Comparison of ENCODE assay signal across 1 cellular context in genomic region chr1:94961582-94961981, GRCh38.
TF ChIP-seq lines count a peak whose summit lies in the region.

No MANE protein-coding gene starts in this region.

TF ChIP-seq in HepG2, 621 proteins besides CTCF, POLR2A, EP300 and RAD21 (continued from another document and continues in another):
- no peak for TF ChIP-seq ZNF276 (CRISPR knock-in tag; IDR thresholded peaks at IDR 0.05; ENCODE audit: low read depth)
- no peak for TF ChIP-seq TP53 (CRISPR knock-in tag; conservative IDR thresholded peaks at IDR 0.05)
- TF ChIP-seq, protein P1, sequence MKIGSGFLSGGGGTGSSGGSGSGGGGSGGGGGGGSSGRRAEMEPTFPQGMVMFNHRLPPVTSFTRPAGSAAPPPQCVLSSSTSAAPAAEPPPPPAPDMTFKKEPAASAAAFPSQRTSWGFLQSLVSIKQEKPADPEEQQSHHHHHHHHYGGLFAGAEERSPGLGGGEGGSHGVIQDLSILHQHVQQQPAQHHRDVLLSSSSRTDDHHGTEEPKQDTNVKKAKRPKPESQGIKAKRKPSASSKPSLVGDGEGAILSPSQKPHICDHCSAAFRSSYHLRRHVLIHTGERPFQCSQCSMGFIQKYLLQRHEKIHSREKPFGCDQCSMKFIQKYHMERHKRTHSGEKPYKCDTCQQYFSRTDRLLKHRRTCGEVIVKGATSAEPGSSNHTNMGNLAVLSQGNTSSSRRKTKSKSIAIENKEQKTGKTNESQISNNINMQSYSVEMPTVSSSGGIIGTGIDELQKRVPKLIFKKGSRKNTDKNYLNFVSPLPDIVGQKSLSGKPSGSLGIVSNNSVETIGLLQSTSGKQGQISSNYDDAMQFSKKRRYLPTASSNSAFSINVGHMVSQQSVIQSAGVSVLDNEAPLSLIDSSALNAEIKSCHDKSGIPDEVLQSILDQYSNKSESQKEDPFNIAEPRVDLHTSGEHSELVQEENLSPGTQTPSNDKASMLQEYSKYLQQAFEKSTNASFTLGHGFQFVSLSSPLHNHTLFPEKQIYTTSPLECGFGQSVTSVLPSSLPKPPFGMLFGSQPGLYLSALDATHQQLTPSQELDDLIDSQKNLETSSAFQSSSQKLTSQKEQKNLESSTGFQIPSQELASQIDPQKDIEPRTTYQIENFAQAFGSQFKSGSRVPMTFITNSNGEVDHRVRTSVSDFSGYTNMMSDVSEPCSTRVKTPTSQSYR (CRISPR knock-in tag; IDR thresholded peaks at IDR 0.05; ENCODE audit: borderline replicate concordance), result no peak
- peak; percentile 35; the same call in 1 of the 2 replicates for TF ChIP-seq HOMEZ (CRISPR knock-in tag; IDR thresholded peaks at IDR 0.05; ENCODE audit: low read depth)
- no peak for TF ChIP-seq SNAI1 (CRISPR knock-in tag; IDR thresholded peaks at IDR 0.05; ENCODE audit: borderline replicate concordance)
- TF ChIP-seq GABPA (IDR thresholded peaks at IDR 0.05; ENCODE audit: low read depth, low read length), result no peak
- TF ChIP-seq GABPA (CRISPR knock-in tag; IDR thresholded peaks at IDR 0.05; ENCODE audit: low read depth), result peak; percentile 28; the same call in 1 of the 2 replicates
- TF ChIP-seq DNMT1 (CRISPR knock-in tag; IDR thresholded peaks at IDR 0.05), result no peak
- no peak for TF ChIP-seq DNMT3B (CRISPR knock-in tag; conservative IDR thresholded peaks at IDR 0.05)
- 0 out of 2 replicates have a peak, but pooled peaks have one; percentile 29 for TF ChIP-seq ZNF503 (CRISPR knock-in tag; IDR thresholded peaks at IDR 0.05)
- no peak for TF ChIP-seq ZBTB20 (CRISPR knock-in tag; IDR thresholded peaks at IDR 0.05; ENCODE audit: borderline replicate concordance, low read depth)
- TF ChIP-seq ZNF556 (CRISPR knock-in tag; IDR thresholded peaks at IDR 0.05; ENCODE audit: borderline replicate concordance), result no peak
- no peak for TF ChIP-seq KMT2B (CRISPR knock-in tag; IDR thresholded peaks at IDR 0.05)
- no peak for TF ChIP-seq RAD51 (IDR thresholded peaks at IDR 0.05; ENCODE audit: borderline replicate concordance)
- 0 out of 2 replicates have a peak, but pooled peaks have one; percentile 38 for TF ChIP-seq KDM6A (CRISPR knock-in tag; IDR thresholded peaks at IDR 0.05; ENCODE audit: low read depth)
- TF ChIP-seq, protein P2, sequence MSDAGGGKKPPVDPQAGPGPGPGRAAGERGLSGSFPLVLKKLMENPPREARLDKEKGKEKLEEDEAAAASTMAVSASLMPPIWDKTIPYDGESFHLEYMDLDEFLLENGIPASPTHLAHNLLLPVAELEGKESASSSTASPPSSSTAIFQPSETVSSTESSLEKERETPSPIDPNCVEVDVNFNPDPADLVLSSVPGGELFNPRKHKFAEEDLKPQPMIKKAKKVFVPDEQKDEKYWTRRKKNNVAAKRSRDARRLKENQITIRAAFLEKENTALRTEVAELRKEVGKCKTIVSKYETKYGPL (CRISPR knock-in tag; IDR thresholded peaks at IDR 0.05), result no peak
- TF ChIP-seq ZNF720 (CRISPR knock-in tag; IDR thresholded peaks at IDR 0.05), result no peak
- no peak for TF ChIP-seq ZSCAN25 (CRISPR knock-in tag; IDR thresholded peaks at IDR 0.05)
- TF ChIP-seq, protein P3, sequence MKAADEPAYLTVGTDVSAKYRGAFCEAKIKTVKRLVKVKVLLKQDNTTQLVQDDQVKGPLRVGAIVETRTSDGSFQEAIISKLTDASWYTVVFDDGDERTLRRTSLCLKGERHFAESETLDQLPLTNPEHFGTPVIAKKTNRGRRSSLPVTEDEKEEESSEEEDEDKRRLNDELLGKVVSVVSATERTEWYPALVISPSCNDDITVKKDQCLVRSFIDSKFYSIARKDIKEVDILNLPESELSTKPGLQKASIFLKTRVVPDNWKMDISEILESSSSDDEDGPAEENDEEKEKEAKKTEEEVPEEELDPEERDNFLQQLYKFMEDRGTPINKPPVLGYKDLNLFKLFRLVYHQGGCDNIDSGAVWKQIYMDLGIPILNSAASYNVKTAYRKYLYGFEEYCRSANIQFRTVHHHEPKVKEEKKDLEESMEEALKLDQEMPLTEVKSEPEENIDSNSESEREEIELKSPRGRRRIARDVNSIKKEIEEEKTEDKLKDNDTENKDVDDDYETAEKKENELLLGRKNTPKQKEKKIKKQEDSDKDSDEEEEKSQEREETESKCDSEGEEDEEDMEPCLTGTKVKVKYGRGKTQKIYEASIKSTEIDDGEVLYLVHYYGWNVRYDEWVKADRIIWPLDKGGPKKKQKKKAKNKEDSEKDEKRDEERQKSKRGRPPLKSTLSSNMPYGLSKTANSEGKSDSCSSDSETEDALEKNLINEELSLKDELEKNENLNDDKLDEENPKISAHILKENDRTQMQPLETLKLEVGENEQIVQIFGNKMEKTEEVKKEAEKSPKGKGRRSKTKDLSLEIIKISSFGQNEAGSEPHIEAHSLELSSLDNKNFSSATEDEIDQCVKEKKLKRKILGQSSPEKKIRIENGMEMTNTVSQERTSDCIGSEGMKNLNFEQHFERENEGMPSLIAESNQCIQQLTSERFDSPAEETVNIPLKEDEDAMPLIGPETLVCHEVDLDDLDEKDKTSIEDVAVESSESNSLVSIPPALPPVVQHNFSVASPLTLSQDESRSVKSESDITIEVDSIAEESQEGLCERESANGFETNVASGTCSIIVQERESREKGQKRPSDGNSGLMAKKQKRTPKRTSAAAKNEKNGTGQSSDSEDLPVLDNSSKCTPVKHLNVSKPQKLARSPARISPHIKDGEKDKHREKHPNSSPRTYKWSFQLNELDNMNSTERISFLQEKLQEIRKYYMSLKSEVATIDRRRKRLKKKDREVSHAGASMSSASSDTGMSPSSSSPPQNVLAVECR (CRISPR knock-in tag; IDR thresholded peaks at IDR 0.05; ENCODE audit: borderline replicate concordance), result no peak; the same call in 1 of the 2 replicates
- TF ChIP-seq POLR2G (IDR thresholded peaks at IDR 0.05; ENCODE audit: low read depth, low read length), result no peak
- TF ChIP-seq ZNF260 (CRISPR knock-in tag; IDR thresholded peaks at IDR 0.05; ENCODE audit: borderline replicate concordance, low read depth), result no peak
- no peak for TF ChIP-seq ZNF775 (CRISPR knock-in tag; IDR thresholded peaks at IDR 0.05; ENCODE audit: borderline replicate concordance)
- no peak for TF ChIP-seq ZSCAN9 (CRISPR knock-in tag; IDR thresholded peaks at IDR 0.05; ENCODE audit: borderline replicate concordance)
- TF ChIP-seq YEATS2 (CRISPR knock-in tag; IDR thresholded peaks at IDR 0.05; ENCODE audit: borderline replicate concordance), result no peak
- no peak for TF ChIP-seq SRSF9 (IDR thresholded peaks at IDR 0.05; ENCODE audit: borderline replicate concordance, insufficient read depth, low read depth, low read length, poor library complexity, severe bottlenecking)
- TF ChIP-seq JUNB (CRISPR knock-in tag; IDR thresholded peaks at IDR 0.05; ENCODE audit: borderline replicate concordance), result no peak
- TF ChIP-seq ATF4 (CRISPR knock-in tag; IDR thresholded peaks at IDR 0.05), result peak in 1 of 2 experiments; percentile 21; a peak in 1 of 4 replicates
- TF ChIP-seq TSC22D2 (CRISPR knock-in tag; IDR thresholded peaks at IDR 0.05; ENCODE audit: borderline replicate concordance), result no peak
- TF ChIP-seq ZSCAN21 (CRISPR knock-in tag; IDR thresholded peaks at IDR 0.05; ENCODE audit: borderline replicate concordance), result no peak
- peak; percentile 35; the same call in 1 of the 2 replicates for TF ChIP-seq SOX5 (CRISPR knock-in tag; IDR thresholded peaks at IDR 0.05; ENCODE audit: borderline replicate concordance)
- TF ChIP-seq ZNF160 (CRISPR knock-in tag; IDR thresholded peaks at IDR 0.05), result no peak
- no peak for TF ChIP-seq NKX3-1 (CRISPR knock-in tag; IDR thresholded peaks at IDR 0.05)
- TF ChIP-seq ZNF263 (CRISPR knock-in tag; IDR thresholded peaks at IDR 0.05), result no peak
- no peak for TF ChIP-seq TGIF2 (CRISPR knock-in tag; IDR thresholded peaks at IDR 0.05)
- TF ChIP-seq ZNF253 (CRISPR knock-in tag; IDR thresholded peaks at IDR 0.05; ENCODE audit: borderline replicate concordance), result no peak
- no peak for TF ChIP-seq SNRNP70 (IDR thresholded peaks at IDR 0.05; ENCODE audit: low read depth, low read length)
- TF ChIP-seq SALL1 (CRISPR knock-in tag; IDR thresholded peaks at IDR 0.05), result 0 out of 2 replicates have a peak, but pooled peaks have one; percentile 32
- TF ChIP-seq XBP1 (CRISPR knock-in tag; IDR thresholded peaks at IDR 0.05), result no peak
- TF ChIP-seq, protein P4, sequence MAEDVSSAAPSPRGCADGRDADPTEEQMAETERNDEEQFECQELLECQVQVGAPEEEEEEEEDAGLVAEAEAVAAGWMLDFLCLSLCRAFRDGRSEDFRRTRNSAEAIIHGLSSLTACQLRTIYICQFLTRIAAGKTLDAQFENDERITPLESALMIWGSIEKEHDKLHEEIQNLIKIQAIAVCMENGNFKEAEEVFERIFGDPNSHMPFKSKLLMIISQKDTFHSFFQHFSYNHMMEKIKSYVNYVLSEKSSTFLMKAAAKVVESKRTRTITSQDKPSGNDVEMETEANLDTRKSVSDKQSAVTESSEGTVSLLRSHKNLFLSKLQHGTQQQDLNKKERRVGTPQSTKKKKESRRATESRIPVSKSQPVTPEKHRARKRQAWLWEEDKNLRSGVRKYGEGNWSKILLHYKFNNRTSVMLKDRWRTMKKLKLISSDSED (CRISPR knock-in tag; IDR thresholded peaks at IDR 0.05), result no peak
- TF ChIP-seq MZF1 (CRISPR knock-in tag; IDR thresholded peaks at IDR 0.05; ENCODE audit: borderline replicate concordance), result no peak
- no peak for TF ChIP-seq THAP9 (CRISPR knock-in tag; IDR thresholded peaks at IDR 0.05; ENCODE audit: borderline replicate concordance)
- no peak for TF ChIP-seq MTA3 (CRISPR knock-in tag; IDR thresholded peaks at IDR 0.05)
- no peak for TF ChIP-seq ZNF292 (CRISPR knock-in tag; IDR thresholded peaks at IDR 0.05; ENCODE audit: borderline replicate concordance, low read depth)
